1 cellular context compared by ENCODE assay signal in the genomic region with DNA sequence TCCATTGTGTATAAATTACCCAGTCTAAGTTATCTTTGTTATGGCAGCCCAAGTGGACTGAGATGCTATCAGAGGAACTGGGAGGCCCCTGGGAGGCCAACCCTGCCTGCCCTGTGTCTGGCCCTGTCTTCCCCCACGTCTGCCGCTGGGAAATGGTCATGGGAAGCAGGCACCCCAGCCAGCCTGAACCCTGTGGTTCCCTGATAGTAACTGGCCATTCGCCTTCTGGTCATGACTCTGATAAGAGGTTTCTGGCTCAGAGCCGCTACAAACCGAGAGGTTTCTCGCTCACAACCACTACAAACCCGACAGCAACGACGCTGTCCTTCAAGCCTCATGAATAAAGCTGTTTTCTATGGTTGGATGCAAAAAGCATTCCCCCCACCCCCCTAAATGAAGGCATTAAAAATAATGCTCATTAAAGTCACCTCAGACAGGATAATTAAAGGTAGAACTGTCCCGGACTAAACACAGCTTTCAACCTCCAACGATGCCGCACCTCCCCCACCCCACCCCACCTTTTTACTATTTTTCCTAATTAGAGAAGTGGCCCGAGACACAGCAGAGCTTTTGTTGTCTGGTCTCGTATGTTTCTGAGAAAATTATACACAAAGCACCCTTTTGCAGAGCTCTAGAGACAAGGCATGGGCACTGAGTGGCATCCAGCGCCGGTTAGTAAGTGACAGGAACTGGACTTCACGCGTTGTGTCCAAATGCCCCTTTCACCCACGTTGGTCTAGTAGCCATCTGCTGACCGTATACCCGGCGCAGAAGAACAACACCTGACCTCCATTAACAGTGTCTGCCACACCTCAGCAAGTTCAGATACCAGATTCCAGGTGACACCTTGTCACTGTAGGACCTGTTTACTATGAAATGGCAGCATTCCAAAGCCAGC.
TF ChIP-seq lines count a peak whose summit lies in the region.

No MANE protein-coding gene starts in this region.

TF ChIP-seq in K562, 482 proteins besides CTCF, POLR2A, EP300 and RAD21 (continued from another document and continues in another):
- TF ChIP-seq, protein P1, sequence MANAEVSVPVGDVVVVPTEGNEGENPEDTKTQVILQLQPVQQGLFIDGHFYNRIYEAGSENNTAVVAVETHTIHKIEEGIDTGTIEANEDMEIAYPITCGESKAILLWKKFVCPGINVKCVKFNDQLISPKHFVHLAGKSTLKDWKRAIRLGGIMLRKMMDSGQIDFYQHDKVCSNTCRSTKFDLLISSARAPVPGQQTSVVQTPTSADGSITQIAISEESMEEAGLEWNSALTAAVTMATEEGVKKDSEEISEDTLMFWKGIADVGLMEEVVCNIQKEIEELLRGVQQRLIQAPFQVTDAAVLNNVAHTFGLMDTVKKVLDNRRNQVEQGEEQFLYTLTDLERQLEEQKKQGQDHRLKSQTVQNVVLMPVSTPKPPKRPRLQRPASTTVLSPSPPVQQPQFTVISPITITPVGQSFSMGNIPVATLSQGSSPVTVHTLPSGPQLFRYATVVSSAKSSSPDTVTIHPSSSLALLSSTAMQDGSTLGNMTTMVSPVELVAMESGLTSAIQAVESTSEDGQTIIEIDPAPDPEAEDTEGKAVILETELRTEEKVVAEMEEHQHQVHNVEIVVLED (CRISPR knock-in tag; IDR thresholded peaks at IDR 0.05), result no peak
- TF ChIP-seq MEF2A (IDR thresholded peaks at IDR 0.05; ENCODE audit: control insufficient read depth, low read depth, low read length) (no peak), GATAD2A (IDR thresholded peaks at IDR 0.05) (peak; percentile 65; the same call in 1 of the 2 replicates), HMG20B (CRISPR knock-in tag; IDR thresholded peaks at IDR 0.05) (no peak), TARDBP (IDR thresholded peaks at IDR 0.05) (peak; percentile 87; the same call in 1 of the 2 replicates), RUNX1 (IDR thresholded peaks at IDR 0.05; ENCODE audit: low read depth) (peak; percentile 93; the same call in 1 of the 2 replicates), SRSF9 (IDR thresholded peaks at IDR 0.05; ENCODE audit: borderline replicate concordance, low read depth, low read length) (no peak), ZNF584 (CRISPR knock-in tag; IDR thresholded peaks at IDR 0.05; ENCODE audit: low read depth) (0 out of 2 replicates have a peak, but pooled peaks have one; percentile 51), RB1 (IDR thresholded peaks at IDR 0.05; ENCODE audit: low read depth) (no peak; the same call in 1 of the 2 replicates), SMARCB1 (IDR thresholded peaks at IDR 0.05; ENCODE audit: insufficient read length, low read depth) (no peak), HNRNPLL (IDR thresholded peaks at IDR 0.05; ENCODE audit: low read depth, low read length, poor library complexity, severe bottlenecking) (no peak), PHF21A (IDR thresholded peaks at IDR 0.05; ENCODE audit: borderline replicate concordance, low read depth) (peak; percentile 63; the same call in 1 of the 2 replicates), NRF1 (conservative IDR thresholded peaks at IDR 0.05 in 1 of 2, IDR thresholded peaks at IDR 0.05 in 1 of 2) (0 out of 4 replicates have a peak, but pooled peaks have one; percentile 13 to 25), KDM5B (IDR thresholded peaks at IDR 0.05; ENCODE audit: insufficient replicate concordance, low read depth, low read length) (peak; percentile 19), SMARCC2 (IDR thresholded peaks at IDR 0.05; ENCODE audit: low read depth) (peak; percentile 95), RBFOX2 (IDR thresholded peaks at IDR 0.05; ENCODE audit: low read depth, low read length) (peak; percentile 57; the same call in 1 of the 2 replicates), NBN (IDR thresholded peaks at IDR 0.05; ENCODE audit: low read depth) (peak; percentile 91), ZNF184 (CRISPR knock-in tag; IDR thresholded peaks at IDR 0.05) (no peak), ATF1 (CRISPR knock-in tag; IDR thresholded peaks at IDR 0.05) (no peak), ATF1 (tag; IDR thresholded peaks at IDR 0.05) (peak; percentile 77), ZNF778 (CRISPR knock-in tag; IDR thresholded peaks at IDR 0.05) (no peak), U2AF2 (optimal IDR thresholded peaks at IDR 0.05; ENCODE audit: low read depth, low read length) (no peak), ZFP36 (IDR thresholded peaks at IDR 0.05; ENCODE audit: low read depth, low read length, partially characterized antibody) (no peak), GTF2A2 (tag; IDR thresholded peaks at IDR 0.05) (no peak), ARID1B (IDR thresholded peaks at IDR 0.05) (peak; percentile 99)
- TF ChIP-seq, protein P2, sequence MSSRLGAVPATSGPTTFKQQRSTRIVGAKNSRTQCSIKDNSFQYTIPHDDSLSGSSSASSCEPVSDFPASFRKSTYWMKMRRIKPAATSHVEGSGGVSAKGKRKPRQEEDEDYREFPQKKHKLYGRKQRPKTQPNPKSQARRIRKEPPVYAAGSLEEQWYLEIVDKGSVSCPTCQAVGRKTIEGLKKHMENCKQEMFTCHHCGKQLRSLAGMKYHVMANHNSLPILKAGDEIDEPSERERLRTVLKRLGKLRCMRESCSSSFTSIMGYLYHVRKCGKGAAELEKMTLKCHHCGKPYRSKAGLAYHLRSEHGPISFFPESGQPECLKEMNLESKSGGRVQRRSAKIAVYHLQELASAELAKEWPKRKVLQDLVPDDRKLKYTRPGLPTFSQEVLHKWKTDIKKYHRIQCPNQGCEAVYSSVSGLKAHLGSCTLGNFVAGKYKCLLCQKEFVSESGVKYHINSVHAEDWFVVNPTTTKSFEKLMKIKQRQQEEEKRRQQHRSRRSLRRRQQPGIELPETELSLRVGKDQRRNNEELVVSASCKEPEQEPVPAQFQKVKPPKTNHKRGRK (tag; IDR thresholded peaks at IDR 0.05), result no peak
- TF ChIP-seq, protein P3, sequence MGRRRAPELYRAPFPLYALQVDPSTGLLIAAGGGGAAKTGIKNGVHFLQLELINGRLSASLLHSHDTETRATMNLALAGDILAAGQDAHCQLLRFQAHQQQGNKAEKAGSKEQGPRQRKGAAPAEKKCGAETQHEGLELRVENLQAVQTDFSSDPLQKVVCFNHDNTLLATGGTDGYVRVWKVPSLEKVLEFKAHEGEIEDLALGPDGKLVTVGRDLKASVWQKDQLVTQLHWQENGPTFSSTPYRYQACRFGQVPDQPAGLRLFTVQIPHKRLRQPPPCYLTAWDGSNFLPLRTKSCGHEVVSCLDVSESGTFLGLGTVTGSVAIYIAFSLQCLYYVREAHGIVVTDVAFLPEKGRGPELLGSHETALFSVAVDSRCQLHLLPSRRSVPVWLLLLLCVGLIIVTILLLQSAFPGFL (CRISPR knock-in tag; IDR thresholded peaks at IDR 0.05), result no peak
- TF ChIP-seq, protein P4, sequence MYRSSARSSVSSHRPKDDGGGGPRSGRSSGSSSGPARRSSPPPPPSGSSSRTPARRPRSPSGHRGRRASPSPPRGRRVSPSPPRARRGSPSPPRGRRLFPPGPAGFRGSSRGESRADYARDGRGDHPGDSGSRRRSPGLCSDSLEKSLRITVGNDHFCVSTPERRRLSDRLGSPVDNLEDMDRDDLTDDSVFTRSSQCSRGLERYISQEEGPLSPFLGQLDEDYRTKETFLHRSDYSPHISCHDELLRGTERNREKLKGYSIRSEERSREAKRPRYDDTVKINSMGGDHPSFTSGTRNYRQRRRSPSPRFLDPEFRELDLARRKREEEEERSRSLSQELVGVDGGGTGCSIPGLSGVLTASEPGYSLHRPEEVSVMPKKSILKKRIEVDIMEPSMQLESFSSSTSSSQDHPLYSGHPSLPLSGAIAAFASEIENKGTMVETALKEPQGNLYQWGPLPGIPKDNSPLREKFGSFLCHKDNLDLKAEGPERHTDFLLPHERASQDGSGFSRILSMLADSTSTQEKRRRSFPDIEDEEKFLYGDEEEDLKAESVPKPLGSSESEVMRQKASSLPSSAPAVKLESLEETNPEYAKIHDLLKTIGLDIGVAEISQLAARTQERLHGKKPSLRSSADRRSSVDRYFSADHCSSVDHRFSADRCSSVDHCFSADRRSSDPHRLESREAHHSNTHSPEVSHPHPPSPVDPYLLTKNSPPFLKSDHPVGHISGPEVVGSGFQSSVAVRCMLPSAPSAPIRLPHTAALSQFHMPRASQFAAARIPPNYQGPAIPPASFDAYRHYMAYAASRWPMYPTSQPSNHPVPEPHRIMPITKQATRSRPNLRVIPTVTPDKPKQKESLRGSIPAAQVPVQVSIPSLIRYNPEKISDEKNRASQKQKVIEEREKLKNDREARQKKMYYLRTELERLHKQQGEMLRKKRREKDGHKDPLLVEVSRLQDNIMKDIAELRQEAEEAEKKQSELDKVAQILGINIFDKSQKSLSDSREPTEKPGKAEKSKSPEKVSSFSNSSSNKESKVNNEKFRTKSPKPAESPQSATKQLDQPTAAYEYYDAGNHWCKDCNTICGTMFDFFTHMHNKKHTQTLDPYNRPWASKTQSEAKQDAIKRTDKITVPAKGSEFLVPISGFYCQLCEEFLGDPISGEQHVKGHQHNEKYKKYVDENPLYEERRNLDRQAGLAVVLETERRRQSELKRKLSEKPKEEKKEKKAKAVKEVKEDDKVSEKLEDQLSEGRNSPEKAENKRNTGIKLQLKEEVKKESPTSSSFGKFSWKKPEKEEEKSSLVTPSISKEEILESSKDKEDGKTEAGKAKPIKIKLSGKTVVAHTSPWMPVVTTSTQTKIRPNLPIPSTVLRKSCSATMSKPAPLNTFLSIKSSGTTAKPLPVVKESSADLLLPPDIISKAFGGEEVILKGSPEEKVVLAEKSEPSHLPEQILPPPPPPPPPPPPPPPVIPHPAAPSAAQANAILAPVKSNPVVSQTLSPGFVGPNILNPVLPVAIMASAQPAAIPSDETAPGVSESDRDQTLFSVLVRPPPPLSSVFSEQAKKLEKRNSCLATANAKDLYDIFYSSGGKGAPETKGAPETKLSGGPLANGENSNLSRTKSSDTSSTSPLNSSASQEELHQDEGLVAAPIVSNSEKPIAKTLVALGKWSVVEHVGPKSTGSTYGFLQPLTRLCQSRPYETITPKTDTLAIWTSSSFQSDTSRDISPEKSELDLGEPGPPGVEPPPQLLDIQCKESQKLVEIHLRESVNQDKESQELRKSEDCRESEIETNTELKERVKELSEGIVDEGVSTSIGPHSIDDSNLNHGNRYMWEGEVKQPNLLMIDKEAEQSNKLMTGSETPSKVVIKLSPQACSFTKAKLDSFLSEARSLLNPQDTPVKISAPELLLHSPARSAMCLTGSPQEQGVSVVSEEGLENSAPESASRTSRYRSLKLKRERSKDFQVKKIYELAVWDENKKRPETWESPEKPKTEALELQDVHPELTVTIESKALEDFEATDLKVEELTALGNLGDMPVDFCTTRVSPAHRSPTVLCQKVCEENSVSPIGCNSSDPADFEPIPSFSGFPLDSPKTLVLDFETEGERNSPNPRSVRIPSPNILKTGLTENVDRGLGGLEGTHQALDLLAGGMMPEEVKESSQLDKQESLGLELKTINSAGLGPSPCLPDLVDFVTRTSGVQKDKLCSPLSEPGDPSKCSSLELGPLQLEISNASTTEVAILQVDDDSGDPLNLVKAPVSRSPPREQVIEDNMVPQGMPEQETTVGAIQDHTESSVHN (IDR thresholded peaks at IDR 0.05; ENCODE audit: borderline replicate concordance in 1 of 2, low read depth in 1 of 2), result no peak
- TF ChIP-seq, protein P5, sequence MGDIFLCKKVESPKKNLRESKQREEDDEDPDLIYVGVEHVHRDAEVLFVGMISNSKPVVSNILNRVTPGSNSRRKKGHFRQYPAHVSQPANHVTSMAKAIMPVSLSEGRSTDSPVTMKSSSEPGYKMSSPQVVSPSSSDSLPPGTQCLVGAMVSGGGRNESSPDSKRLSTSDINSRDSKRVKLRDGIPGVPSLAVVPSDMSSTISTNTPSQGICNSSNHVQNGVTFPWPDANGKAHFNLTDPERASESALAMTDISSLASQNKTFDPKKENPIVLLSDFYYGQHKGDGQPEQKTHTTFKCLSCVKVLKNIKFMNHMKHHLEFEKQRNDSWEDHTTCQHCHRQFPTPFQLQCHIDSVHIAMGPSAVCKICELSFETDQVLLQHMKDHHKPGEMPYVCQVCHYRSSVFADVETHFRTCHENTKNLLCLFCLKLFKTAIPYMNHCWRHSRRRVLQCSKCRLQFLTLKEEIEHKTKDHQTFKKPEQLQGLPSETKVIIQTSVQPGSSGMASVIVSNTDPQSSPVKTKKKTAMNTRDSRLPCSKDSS (IDR thresholded peaks at IDR 0.05; ENCODE audit: low read depth, partially characterized antibody), result no peak
- TF ChIP-seq, protein P6, sequence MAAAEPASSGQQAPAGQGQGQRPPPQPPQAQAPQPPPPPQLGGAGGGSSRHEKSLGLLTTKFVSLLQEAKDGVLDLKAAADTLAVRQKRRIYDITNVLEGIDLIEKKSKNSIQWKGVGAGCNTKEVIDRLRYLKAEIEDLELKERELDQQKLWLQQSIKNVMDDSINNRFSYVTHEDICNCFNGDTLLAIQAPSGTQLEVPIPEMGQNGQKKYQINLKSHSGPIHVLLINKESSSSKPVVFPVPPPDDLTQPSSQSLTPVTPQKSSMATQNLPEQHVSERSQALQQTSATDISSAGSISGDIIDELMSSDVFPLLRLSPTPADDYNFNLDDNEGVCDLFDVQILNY (CRISPR knock-in tag; IDR thresholded peaks at IDR 0.05), result no peak
- TF ChIP-seq, protein P7, sequence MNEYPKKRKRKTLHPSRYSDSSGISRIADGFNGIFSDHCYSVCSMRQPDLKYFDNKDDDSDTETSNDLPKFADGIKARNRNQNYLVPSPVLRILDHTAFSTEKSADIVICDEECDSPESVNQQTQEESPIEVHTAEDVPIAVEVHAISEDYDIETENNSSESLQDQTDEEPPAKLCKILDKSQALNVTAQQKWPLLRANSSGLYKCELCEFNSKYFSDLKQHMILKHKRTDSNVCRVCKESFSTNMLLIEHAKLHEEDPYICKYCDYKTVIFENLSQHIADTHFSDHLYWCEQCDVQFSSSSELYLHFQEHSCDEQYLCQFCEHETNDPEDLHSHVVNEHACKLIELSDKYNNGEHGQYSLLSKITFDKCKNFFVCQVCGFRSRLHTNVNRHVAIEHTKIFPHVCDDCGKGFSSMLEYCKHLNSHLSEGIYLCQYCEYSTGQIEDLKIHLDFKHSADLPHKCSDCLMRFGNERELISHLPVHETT (CRISPR knock-in tag; conservative IDR thresholded peaks at IDR 0.05 in 1 of 2, IDR thresholded peaks at IDR 0.05 in 1 of 2), result peak in 1 of 2 experiments; percentile 91; a peak in 2 of 4 replicates
- TF ChIP-seq, protein P8, sequence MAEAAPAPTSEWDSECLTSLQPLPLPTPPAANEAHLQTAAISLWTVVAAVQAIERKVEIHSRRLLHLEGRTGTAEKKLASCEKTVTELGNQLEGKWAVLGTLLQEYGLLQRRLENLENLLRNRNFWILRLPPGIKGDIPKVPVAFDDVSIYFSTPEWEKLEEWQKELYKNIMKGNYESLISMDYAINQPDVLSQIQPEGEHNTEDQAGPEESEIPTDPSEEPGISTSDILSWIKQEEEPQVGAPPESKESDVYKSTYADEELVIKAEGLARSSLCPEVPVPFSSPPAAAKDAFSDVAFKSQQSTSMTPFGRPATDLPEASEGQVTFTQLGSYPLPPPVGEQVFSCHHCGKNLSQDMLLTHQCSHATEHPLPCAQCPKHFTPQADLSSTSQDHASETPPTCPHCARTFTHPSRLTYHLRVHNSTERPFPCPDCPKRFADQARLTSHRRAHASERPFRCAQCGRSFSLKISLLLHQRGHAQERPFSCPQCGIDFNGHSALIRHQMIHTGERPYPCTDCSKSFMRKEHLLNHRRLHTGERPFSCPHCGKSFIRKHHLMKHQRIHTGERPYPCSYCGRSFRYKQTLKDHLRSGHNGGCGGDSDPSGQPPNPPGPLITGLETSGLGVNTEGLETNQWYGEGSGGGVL (CRISPR knock-in tag; IDR thresholded peaks at IDR 0.05), result no peak
